In the genomic region with DNA sequence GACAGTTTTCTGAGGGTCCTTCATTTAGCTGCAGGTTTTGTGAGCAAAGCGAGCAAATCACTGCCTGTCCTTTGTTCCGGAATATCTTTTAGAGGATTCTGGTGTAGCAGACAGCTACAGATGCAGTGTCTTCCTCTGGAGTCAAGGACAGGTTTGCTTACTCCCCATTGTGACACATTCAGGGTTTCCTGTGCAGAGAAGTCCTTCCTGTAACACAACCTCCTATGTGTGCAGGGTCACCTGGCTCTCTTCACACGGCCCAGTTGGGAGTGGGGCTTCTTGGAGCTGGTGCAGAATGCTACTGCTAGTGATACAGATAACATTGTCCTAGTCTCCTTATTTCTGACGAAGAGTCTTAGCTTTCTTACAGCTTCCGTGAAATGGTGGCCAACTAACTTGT, we compare ENCODE assay signal across 16 cellular contexts. TPM values are rescaled to one million over a fixed set of nuclear protein-coding genes. Genes with fewer than 3 reads are reported as not detected.
DNase-seq lines count a peak whose midpoint lies in the region; ATAC-seq, FAIRE-seq and TF ChIP-seq lines count a peak whose summit lies in the region.
"Had no signal": no experiment of that assay in that cellular context is flagged by ENCODE, and none has a peak within 500 bp of the region (broad histone marks: within the 10 kb centered on the region; RNA-seq: fewer than 3 reads in every experiment).

No MANE protein-coding gene starts in this region.

- H3K9me3 ChIP-seq in naive thymus-derived CD4-positive, alpha-beta T cell (ENCODE audit: control insufficient read depth in 2 of 3, low read length in 3 of 3), result no peaks in the 10 kb centered on the region

- peaks cover 100% of the 10 kb centered on the region for H3K79me2 ChIP-seq in GM23338 (replicated peaks; ENCODE audit: insufficient read depth)

- no peak overlapping the region; the same call in 1 of the 2 replicates for H3K27ac Mint-ChIP-seq in GM23338
- H3K27ac Mint-ChIP-seq in effector memory CD8-positive, alpha-beta T cell, result peak overlapping the region in 1 of 2 donors; percentile 16
- H3K27ac Mint-ChIP-seq in naive thymus-derived CD4-positive, alpha-beta T cell, result peak overlapping the region in 2 of 9 donors; percentile 3 to 33
- H3K27ac Mint-ChIP-seq: activated CD4-positive, alpha-beta memory T cell treated with anti-CD3 and anti-CD28 coated beads for 36 hours; IgD-negative memory B cell had no signal

- H3K9me2 ChIP-seq in GM23338 (ENCODE audit: insufficient read depth), result no peaks in the 10 kb centered on the region

- TF ChIP-seq POLR2A in GM12891 (IDR thresholded peaks at IDR 0.05; ENCODE audit: low read depth, low read length), result no peak

- H3K36me3 Mint-ChIP-seq in GM23338 (ENCODE audit: low read depth), result peaks cover 15% of the 10 kb centered on the region; the same call in 2 of the 3 replicates
- H3K36me3 Mint-ChIP-seq in effector memory CD8-positive, alpha-beta T cell (ENCODE audit: insufficient read depth), result peaks cover 12% of the 10 kb centered on the region
- H3K36me3 Mint-ChIP-seq in naive thymus-derived CD4-positive, alpha-beta T cell, result peaks cover 3 to 39% (median 11%) of the 10 kb centered on the region in 5 donors

- DNase-seq in GM12891 (ENCODE audit: insufficient read length, low spot score) (no peak), GM23338 (ENCODE audit: low spot score) (no peak), T1000 (lab: John Stamatoyannopoulos, UW) (no peak), HK-2 (ENCODE audit: unreplicated experiment) (no peak), AML-193 (lab: John Stamatoyannopoulos, UW) (no peak)
- no peak for DNase-seq in effector memory CD8-positive, alpha-beta T cell
- no peak for DNase-seq in naive thymus-derived CD4-positive, alpha-beta T cell
- DNase-seq: activated CD4-positive, alpha-beta memory T cell treated with anti-CD3 and anti-CD28 coated beads for 36 hours; activated T-cell treated with anti-CD3 and anti-CD28 coated beads, Interleukin-2, amount 50 U/mL, for 48 hours; GM23248; NCI-H187 treated with DMSO at 0.1 percent for 48 hours; NCI-H524; posterior cingulate gyrus; substantia nigra had no signal

- peak; percentile 67 for ATAC-seq in GM23338
- peak; percentile 65 for ATAC-seq in effector memory CD8-positive, alpha-beta T cell (replicated peaks)
- peak; percentile 44 for ATAC-seq in naive thymus-derived CD4-positive, alpha-beta T cell

- no peaks in the 10 kb centered on the region for H3K27me3 Mint-ChIP-seq in GM23338 (ENCODE audit: insufficient read depth, low read depth, poor library complexity)
- no peaks in the 10 kb centered on the region for H3K27me3 Mint-ChIP-seq in effector memory CD8-positive, alpha-beta T cell
- H3K27me3 Mint-ChIP-seq in naive thymus-derived CD4-positive, alpha-beta T cell, result no peaks in the 10 kb centered on the region
- H3K27me3 Mint-ChIP-seq: activated CD4-positive, alpha-beta memory T cell treated with anti-CD3 and anti-CD28 coated beads for 36 hours; IgD-negative memory B cell had no signal

- no peak overlapping the region for H3K4me2 ChIP-seq in GM23338

- H3K4me1 ChIP-seq in GM23338 (ENCODE audit: insufficient read depth), result 0 out of 2 replicates have a peak, but pooled peaks cover 4% of the 10 kb centered on the region
- peaks cover 4 to 8% of the 10 kb centered on the region in 2 donors for H3K4me1 ChIP-seq in naive thymus-derived CD4-positive, alpha-beta T cell (ENCODE audit: control insufficient read depth in 2 of 2, insufficient read depth in 2 of 2, low read length in 2 of 2)

- no peaks in the 10 kb centered on the region for H3K27me3 ChIP-seq in GM23338 (ENCODE audit: insufficient read depth)
- H3K27me3 ChIP-seq in naive thymus-derived CD4-positive, alpha-beta T cell (ENCODE audit: control insufficient read depth in 2 of 2, insufficient read depth in 2 of 2, low read length in 2 of 2), result no peaks in the 10 kb centered on the region

- CTCF ChIA-PET in naive thymus-derived CD4-positive, alpha-beta T cell (lab: Charles Lee), result interaction anchor here (0.7 kb wide), 1 partner anchor 8 kb away, joined by 3 read pairs; no protein-coding TSS in a partner anchor

- H3K4me3 ChIP-seq in GM23338, result no peak overlapping the region
- no peak overlapping the region for H3K4me3 ChIP-seq in naive thymus-derived CD4-positive, alpha-beta T cell (ENCODE audit: low read length)
- H3K4me3 ChIP-seq: GM23248 had no signal

- H4K20me1 ChIP-seq in GM23338 (replicated peaks; ENCODE audit: insufficient read depth), result peaks cover 55% of the 10 kb centered on the region

- intact Hi-C loops in naive thymus-derived CD4-positive, alpha-beta T cell (cut with micrococcal nuclease), result no loop called here

- no peaks in the 10 kb centered on the region for H3K36me3 ChIP-seq in GM23338 (ENCODE audit: insufficient read depth)
- no peaks in the 10 kb centered on the region for H3K36me3 ChIP-seq in naive thymus-derived CD4-positive, alpha-beta T cell (ENCODE audit: control insufficient read depth in 2 of 3, insufficient read depth in 3 of 3, low read length in 3 of 3)

- no peak for TF ChIP-seq CTCF in GM23338 (conservative IDR thresholded peaks at IDR 0.05; ENCODE audit: low read depth in 2 of 2)

- POLR2A ChIA-PET in naive thymus-derived CD4-positive, alpha-beta T cell (lab: Charles Lee), result interaction anchor here (0.6 kb wide), 1 partner anchor 21 kb away, joined by 3 read pairs; no protein-coding TSS in a partner anchor

- H3K4me1 Mint-ChIP-seq in GM23338, result peaks cover 38% of the 10 kb centered on the region
- H3K4me1 Mint-ChIP-seq in effector memory CD8-positive, alpha-beta T cell (ENCODE audit: low read depth in 2 of 2), result peaks cover 52 to 74% of the 10 kb centered on the region in 2 donors
- peaks cover 45 to 95% (median 91%) of the 10 kb centered on the region in 7 donors for H3K4me1 Mint-ChIP-seq in naive thymus-derived CD4-positive, alpha-beta T cell

- no peak overlapping the region for H2AFZ ChIP-seq in GM23338
- H2AFZ ChIP-seq: GM23248 had no signal

- H3K27ac ChIP-seq in GM23338 (ENCODE audit: low read depth), result peak overlapping the region; percentile 2; the same call in 1 of the 2 replicates
- no peak overlapping the region for H3K27ac ChIP-seq in naive thymus-derived CD4-positive, alpha-beta T cell (ENCODE audit: low read depth, low read length)
- H3K27ac ChIP-seq: GM23248 had no signal

- H3K4me3 Mint-ChIP-seq in GM23338, result no peak overlapping the region
- peak overlapping the region; percentile 28 to 46 for H3K4me3 Mint-ChIP-seq in effector memory CD8-positive, alpha-beta T cell
- H3K4me3 Mint-ChIP-seq in naive thymus-derived CD4-positive, alpha-beta T cell, result peak overlapping the region in 3 of 10 donors; percentile 4 to 29 (median 6)
- H3K4me3 Mint-ChIP-seq: activated CD4-positive, alpha-beta memory T cell treated with anti-CD3 and anti-CD28 coated beads for 36 hours; IgD-negative memory B cell had no signal

- H3K9me3 Mint-ChIP-seq in GM23338, result peaks cover 2% of the 10 kb centered on the region; the same call in 1 of the 3 replicates
- H3K9me3 Mint-ChIP-seq in effector memory CD8-positive, alpha-beta T cell, result no peaks in the 10 kb centered on the region
- peaks cover 0 to 2% (median 0%) of the 10 kb centered on the region in 11 donors for H3K9me3 Mint-ChIP-seq in naive thymus-derived CD4-positive, alpha-beta T cell
- H3K9me3 Mint-ChIP-seq: activated CD4-positive, alpha-beta memory T cell treated with anti-CD3 and anti-CD28 coated beads for 36 hours; IgD-negative memory B cell had no signal

- H3F3A ChIP-seq in GM23338 (replicated peaks; ENCODE audit: low read depth), result no peaks in the 10 kb centered on the region

- FAIRE-seq in GM12891 (lab: Jason Lieb, UNC), result peak; percentile 23
- FAIRE-seq: GM12892 had no signal

TF ChIP-seq in GM12891, 5 proteins besides CTCF, POLR2A, EP300 and RAD21:
- no peak for TF ChIP-seq POLR2AphosphoS5 (IDR thresholded peaks at IDR 0.05; ENCODE audit: low read depth, low read length)
- TF ChIP-seq TAF1 (IDR thresholded peaks at IDR 0.05; ENCODE audit: low read depth, low read length), result no peak
- no peak for TF ChIP-seq SPI1 (IDR thresholded peaks at IDR 0.05; ENCODE audit: low read depth, low read length)
- no peak for TF ChIP-seq POU2F2 (IDR thresholded peaks at IDR 0.05; ENCODE audit: low read depth, low read length)
- no peak for TF ChIP-seq PAX5 (IDR thresholded peaks at IDR 0.05; ENCODE audit: insufficient read depth, low read length, severe bottlenecking)

RNA-seq across cellular contexts. Expression of gene RBM33, which starts 47.9 kb away (rescaled TPM):
- 26.2 TPM for polyA plus RNA-seq in GM12891 (2012; ENCODE audit: low read depth, missing spikeins)
- 26.1 and 47.7 TPM in 2 replicates for total RNA-seq in GM23338 (2014; rRNA removed; shearing (Covaris generic))
- 88.5 and 94.7 TPM in 2 replicates for polyA plus RNA-seq in GM23338 (2016; fragmentation: Nextera tagmentation; extraction: Ambion mirVana)
- total RNA-seq in naive thymus-derived CD4-positive, alpha-beta T cell, result 100 to 1,000 TPM in 4 of 5 experiments, 10 to 100 TPM in 1; 90.2 to 177 (median 164) TPM
- polyA plus RNA-seq in naive thymus-derived CD4-positive, alpha-beta T cell, result 10 to 100 TPM; 43.7 to 78.8 TPM
